ENCODE assay signal across 9 cellular contexts in the genomic region with DNA sequence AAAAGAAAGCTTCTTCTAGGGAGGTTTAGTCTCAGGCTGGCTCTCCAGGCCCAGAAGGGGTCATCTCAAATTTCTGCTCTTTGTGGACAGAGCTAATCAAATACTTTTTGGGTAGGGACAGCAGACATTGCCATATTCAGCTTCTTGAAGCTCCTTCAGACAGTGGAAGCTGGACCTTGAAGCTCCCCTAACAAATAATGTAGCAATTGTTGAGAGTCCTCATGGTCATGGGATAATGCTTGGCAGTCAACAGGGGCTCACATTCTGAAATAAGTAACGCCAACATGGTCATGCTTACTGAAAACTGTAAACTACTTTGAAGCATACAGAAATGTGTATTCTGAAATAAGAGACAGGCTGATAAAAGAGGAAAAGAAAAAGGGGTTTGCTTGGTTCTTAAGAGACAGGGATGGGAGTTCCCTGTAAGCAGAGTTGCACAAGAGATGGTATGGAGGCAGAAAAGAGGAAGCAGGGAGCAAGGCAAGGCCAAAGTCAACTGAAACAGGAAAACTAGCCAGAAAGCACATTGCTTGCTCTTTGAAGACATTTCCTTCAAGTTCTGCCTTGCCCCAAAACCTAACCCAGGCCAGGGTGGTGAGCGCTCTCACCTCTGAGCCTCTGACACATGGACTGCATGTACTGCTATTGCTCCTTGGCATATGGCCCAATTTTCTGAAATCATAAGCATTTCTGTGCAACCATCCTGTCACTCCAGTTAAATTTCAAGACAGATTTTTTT. TPM values are rescaled to one million over a fixed set of nuclear protein-coding genes. Genes with fewer than 3 reads are reported as not detected.
DNase-seq lines count a peak whose midpoint lies in the region; ATAC-seq, FAIRE-seq and TF ChIP-seq lines count a peak whose summit lies in the region.
"Had no signal": no experiment of that assay in that cellular context is flagged by ENCODE, and none has a peak within 500 bp of the region (broad histone marks: within the 10 kb centered on the region; RNA-seq: fewer than 3 reads in every experiment).

No MANE protein-coding gene starts in this region.

- H3K4me3 ChIP-seq in skin epidermis (no peak overlapping the region), PC-3 (ENCODE audit: low read length) (no peak overlapping the region), kidney (ENCODE audit: low read length in 2 of 2) (no peak overlapping the region)
- H3K4me3 ChIP-seq: SK-N-MC had no signal

- TF ChIP-seq CTCF in PC-3 (conservative IDR thresholded peaks at IDR 0.05; ENCODE audit: low read depth, low read length) (no peak), kidney (IDR thresholded peaks at IDR 0.05; ENCODE audit: borderline replicate concordance, extremely low read depth, insufficient read depth) (no peak)

- H3K9ac ChIP-seq in PC-3 (ENCODE audit: low read length) (no peak overlapping the region), kidney (ENCODE audit: low read length in 2 of 2) (no peak overlapping the region)

- POLR2A ChIA-PET in PC-3 (lab: Charles Lee; ENCODE audit: unreplicated experiment), result no interaction called here

- H3F3A ChIP-seq in PC-3 (ENCODE audit: low read length, unreplicated experiment), result no peaks in the 10 kb centered on the region

- ATAC-seq in GM21423 (IDR thresholded peaks at IDR 0.05; ENCODE audit: unreplicated experiment) (peak; percentile 47), esophagus mucosa (peak; percentile 87), PC-3 (no peak)

- no TSS peak for BruUV-seq in PC-3 (replicated peaks; lab: Mats Ljungman, UMichigan)

- H3K4me1 ChIP-seq in PC-3 (ENCODE audit: insufficient read depth, low read length) (peaks cover 24% of the 10 kb centered on the region), kidney (ENCODE audit: control insufficient read depth in 1 of 2, insufficient read depth in 1 of 2, low read depth in 1 of 2, low read length in 2 of 2) (peaks cover 4 to 17% of the 10 kb centered on the region in 2 donors)

- no peak for FAIRE-seq in kidney (lab: Jason Lieb, UNC)

- H4K20me1 ChIP-seq in PC-3 (ENCODE audit: low read length), result no peaks in the 10 kb centered on the region

- no peak overlapping the region for H2AFZ ChIP-seq in PC-3 (ENCODE audit: low read length)

- H3K9me3 ChIP-seq in PC-3 (ENCODE audit: low read length), result no peaks in the 10 kb centered on the region
- no peaks in the 10 kb centered on the region for H3K9me3 ChIP-seq in kidney (ENCODE audit: control insufficient read depth in 1 of 2, low read length in 2 of 2)

- H3K27me3 ChIP-seq in PC-3 (ENCODE audit: low read length), result no peaks in the 10 kb centered on the region

- H3K9me2 ChIP-seq in PC-3 (replicated peaks; ENCODE audit: low read length), result no peaks in the 10 kb centered on the region

- DNase-seq in MV-4-11 (lab: John Stamatoyannopoulos, UW) (peak; percentile 99), PC-3 (no peak), NCI-H187 (lab: John Stamatoyannopoulos, UW) (no peak), kidney (no peak), NCI-H1930 (lab: John Stamatoyannopoulos, UW) (no peak)

- intact Hi-C loops in PC-3 (cut with micrococcal nuclease) (no loop called here), kidney (cut with DNase I) (no loop called here)

- no peaks in the 10 kb centered on the region for H3K79me2 ChIP-seq in PC-3 (ENCODE audit: low read length)

- no peaks in the 10 kb centered on the region for H3K36me3 ChIP-seq in PC-3 (ENCODE audit: low read depth, low read length)
- H3K36me3 ChIP-seq in kidney (ENCODE audit: control insufficient read depth in 1 of 2, insufficient read depth in 2 of 2, low read length in 2 of 2), result no peaks in the 10 kb centered on the region

- no peak overlapping the region for H3K4me2 ChIP-seq in PC-3 (ENCODE audit: low read length)

- H3K27ac ChIP-seq in skin epidermis (peak overlapping the region in 20 of 21 experiments; percentile 9 to 82 (median 62)), PC-3 (ENCODE audit: low read length) (no peak overlapping the region), kidney (ENCODE audit: low read depth in 2 of 2, low read length in 2 of 2) (peak overlapping the region in 1 of 2 donors; percentile 60)
- H3K27ac ChIP-seq: SK-N-MC had no signal

- CTCF ChIA-PET in PC-3 (lab: Charles Lee), result no interaction called here

RNA-seq across cellular contexts. Expression of a gene that starts 53.1 kb away (rescaled TPM):
- total RNA-seq in esophagus mucosa (29.0 TPM), PC-3 (2014; rRNA removed) (21.8 and 27.4 TPM in 2 replicates), kidney (106 TPM)
- polyA plus RNA-seq in kidney (ENCODE audit: insufficient read depth, low read depth, low replicate concordance), result 7.2 TPM
